ENCODE assay signal across 27 cellular contexts in genomic region chr6:45253457-45253856, GRCh38.
"Had no signal": no experiment of that assay in that cellular context is flagged by ENCODE, and none has a peak within 500 bp of the region (broad histone marks: within the 10 kb centered on the region; RNA-seq: fewer than 3 reads in every experiment).

No MANE protein-coding gene starts in this region.

- H3K4me1 ChIP-seq: esophagus squamous epithelium, prostate gland, uterus had no signal

- ATAC-seq: activated naive CD4-positive, alpha-beta T cell treated with anti-CD3 and anti-CD28 coated beads, Interleukin-2, amount 50 U/mL, for 72 hours; activated T-cell treated with anti-CD3 and anti-CD28 coated beads, Interleukin-2, amount 50 U/mL, for 4 hours; activated T-helper 17 cell treated with anti-CD3 and anti-CD28 coated beads, Interleukin-2, amount 50 U/mL, for 72 hours; left ventricle myocardium superior; sciatic nerve; stimulated activated effector memory CD8-positive, alpha-beta T cell treated with anti-CD3 and anti-CD28 coated beads, Interleukin-12 subunit alpha, Interleukin-12 subunit beta, amount 100 ng/mL, for 72 hours; WTC11 had no signal

- H3K27ac ChIP-seq: epithelial cell of prostate, esophagus squamous epithelium, ovary, prostate gland, skin epidermis, thoracic aorta, uterus had no signal

- H3K27ac Mint-ChIP-seq: activated CD4-positive, alpha-beta memory T cell treated with anti-CD3 and anti-CD28 coated beads, Interleukin-2, amount 10 ng/mL, durations not matched to agents 7 days and 5 days; activated CD4-positive, alpha-beta T cell treated with anti-CD3 and anti-CD28 coated beads, Interleukin-2, amount 10 ng/mL, durations not matched to agents 7 days and 5 days; activated naive CD4-positive, alpha-beta T cell treated with anti-CD3 and anti-CD28 coated beads, Interleukin-2, amount 50 U/mL, for 72 hours; activated T-helper 17 cell treated with anti-CD3 and anti-CD28 coated beads, Interleukin-2, amount 50 U/mL, for 72 hours; stimulated activated effector memory CD8-positive, alpha-beta T cell treated with anti-CD3 and anti-CD28 coated beads, Interleukin-12 subunit alpha, Interleukin-12 subunit beta, amount 100 ng/mL, for 72 hours; stimulated activated naive CD8-positive, alpha-beta T cell treated with anti-CD3 and anti-CD28 coated beads, Interleukin-15, Interleukin-2, amounts not matched to agents 100 ng/mL and 50 ng/mL, for 24 hours; type B pancreatic cell; WTC11 had no signal

- H3K27me3 Mint-ChIP-seq: activated CD4-positive, alpha-beta memory T cell treated with anti-CD3 and anti-CD28 coated beads, Interleukin-2, amount 10 ng/mL, durations not matched to agents 7 days and 5 days; activated CD4-positive, alpha-beta T cell treated with anti-CD3 and anti-CD28 coated beads, Interleukin-2, amount 10 ng/mL, durations not matched to agents 7 days and 5 days; activated T-helper 17 cell treated with anti-CD3 and anti-CD28 coated beads, Interleukin-2, amount 50 U/mL, for 72 hours; stimulated activated naive CD8-positive, alpha-beta T cell treated with anti-CD3 and anti-CD28 coated beads, Interleukin-15, Interleukin-2, amounts not matched to agents 100 ng/mL and 50 ng/mL, for 24 hours; type B pancreatic cell had no signal

- H3K27me3 ChIP-seq: esophagus squamous epithelium, ovary, uterus had no signal

- DNase-seq: activated CD4-positive, alpha-beta memory T cell treated with anti-CD3 and anti-CD28 coated beads, Interleukin-2, amount 10 ng/mL, durations not matched to agents 7 days and 5 days; activated CD4-positive, alpha-beta T cell treated with anti-CD3 and anti-CD28 coated beads for 1 hour; activated CD4-positive, alpha-beta T cell treated with anti-CD3 and anti-CD28 coated beads, Interleukin-2, amount 10 ng/mL, durations not matched to agents 7 days and 5 days; activated CD8-positive, alpha-beta memory T cell treated with anti-CD3 and anti-CD28 coated beads, Interleukin-2, amount 50 U/mL, for 48 hours; activated T-cell treated with anti-CD3 and anti-CD28 coated beads, Interleukin-2, amount 50 U/mL, for 4 hours; effector CD8-positive, alpha-beta T cell; esophagus squamous epithelium; foreskin melanocyte; islet precursor cell; left ventricle myocardium superior; ovary; retina; stimulated activated CD4-positive, alpha-beta T cell treated with anti-CD3 and anti-CD28 coated beads, Interleukin-12 subunit alpha, Interleukin-12 subunit beta, amount 100 ng/mL, for 4 hours; stimulated activated CD4-positive, alpha-beta T cell treated with anti-CD3 and anti-CD28 coated beads, Interleukin-4, amount 100 ng/mL, for 1 hour; T1000; uterus had no signal

- H3K36me3 ChIP-seq: esophagus squamous epithelium, ovary, prostate gland, thoracic aorta, uterus had no signal

- H3K9me3 Mint-ChIP-seq: activated CD4-positive, alpha-beta memory T cell treated with anti-CD3 and anti-CD28 coated beads, Interleukin-2, amount 10 ng/mL, durations not matched to agents 7 days and 5 days; activated CD4-positive, alpha-beta T cell treated with anti-CD3 and anti-CD28 coated beads, Interleukin-2, amount 10 ng/mL, durations not matched to agents 7 days and 5 days; activated naive CD4-positive, alpha-beta T cell treated with anti-CD3 and anti-CD28 coated beads, Interleukin-2, amount 50 U/mL, for 72 hours; activated T-cell treated with anti-CD3 and anti-CD28 coated beads, Interleukin-2, amount 50 U/mL, for 4 hours; activated T-helper 17 cell treated with anti-CD3 and anti-CD28 coated beads, Interleukin-2, amount 50 U/mL, for 72 hours; stimulated activated effector memory CD8-positive, alpha-beta T cell treated with anti-CD3 and anti-CD28 coated beads, Interleukin-12 subunit alpha, Interleukin-12 subunit beta, amount 100 ng/mL, for 72 hours; stimulated activated naive CD8-positive, alpha-beta T cell treated with anti-CD3 and anti-CD28 coated beads, Interleukin-15, Interleukin-2, amounts not matched to agents 100 ng/mL and 50 ng/mL, for 24 hours; WTC11 had no signal

- H3K9me3 ChIP-seq: esophagus squamous epithelium, ovary, prostate gland, thoracic aorta, uterus had no signal

- H3K4me1 Mint-ChIP-seq: stimulated activated effector memory CD8-positive, alpha-beta T cell treated with anti-CD3 and anti-CD28 coated beads, Interleukin-12 subunit alpha, Interleukin-12 subunit beta, amount 100 ng/mL, for 72 hours had no signal

- H3K4me3 ChIP-seq: esophagus squamous epithelium, ovary, prostate gland, skin epidermis, thoracic aorta, uterus had no signal

- H3K36me3 Mint-ChIP-seq: activated naive CD4-positive, alpha-beta T cell treated with anti-CD3 and anti-CD28 coated beads, Interleukin-2, amount 50 U/mL, for 72 hours; stimulated activated effector memory CD8-positive, alpha-beta T cell treated with anti-CD3 and anti-CD28 coated beads, Interleukin-12 subunit alpha, Interleukin-12 subunit beta, amount 100 ng/mL, for 72 hours; type B pancreatic cell; WTC11 had no signal

- H3K4me3 Mint-ChIP-seq: activated CD4-positive, alpha-beta memory T cell treated with anti-CD3 and anti-CD28 coated beads, Interleukin-2, amount 10 ng/mL, durations not matched to agents 7 days and 5 days; activated CD4-positive, alpha-beta T cell treated with anti-CD3 and anti-CD28 coated beads, Interleukin-2, amount 10 ng/mL, durations not matched to agents 7 days and 5 days; activated T-cell treated with anti-CD3 and anti-CD28 coated beads, Interleukin-2, amount 50 U/mL, for 4 hours; activated T-helper 17 cell treated with anti-CD3 and anti-CD28 coated beads, Interleukin-2, amount 50 U/mL, for 72 hours; stimulated activated effector memory CD8-positive, alpha-beta T cell treated with anti-CD3 and anti-CD28 coated beads, Interleukin-12 subunit alpha, Interleukin-12 subunit beta, amount 100 ng/mL, for 72 hours; stimulated activated naive CD8-positive, alpha-beta T cell treated with anti-CD3 and anti-CD28 coated beads, Interleukin-15, Interleukin-2, amounts not matched to agents 100 ng/mL and 50 ng/mL, for 24 hours; type B pancreatic cell; WTC11 had no signal
